In genomic region chr12:104478396-104479140, GRCh38 we compare ENCODE assay signal across 2 cellular contexts.
TF ChIP-seq lines count a peak whose summit lies in the region.

No MANE protein-coding gene starts in this region.

TF ChIP-seq in GM12891, 5 proteins besides CTCF, POLR2A, EP300 and RAD21:
- TF ChIP-seq SPI1 (IDR thresholded peaks at IDR 0.05; ENCODE audit: low read depth, low read length) (peak; percentile 98), POU2F2 (IDR thresholded peaks at IDR 0.05; ENCODE audit: low read depth, low read length) (no peak), TAF1 (IDR thresholded peaks at IDR 0.05; ENCODE audit: low read depth, low read length) (no peak), POLR2AphosphoS5 (IDR thresholded peaks at IDR 0.05; ENCODE audit: low read depth, low read length) (no peak), PAX5 (IDR thresholded peaks at IDR 0.05; ENCODE audit: insufficient read depth, low read length, severe bottlenecking) (no peak)

TF ChIP-seq in IMR-90, 13 proteins besides CTCF, POLR2A, EP300 and RAD21:
- TF ChIP-seq MAFK (IDR thresholded peaks at IDR 0.05; ENCODE audit: low read depth, low read length) (no peak), NFE2L2 (IDR thresholded peaks at IDR 0.05; ENCODE audit: low read depth, low read length) (no peak), CEBPB (IDR thresholded peaks at IDR 0.05; ENCODE audit: low read depth, low read length) (no peak)
